ENCODE assay signal across 8 cellular contexts in genomic region chr18:26090130-26091046, GRCh38. TPM values are rescaled to one million over a fixed set of nuclear protein-coding genes. Genes with fewer than 3 reads are reported as not detected.
DNase-seq lines count a peak whose midpoint lies in the region; ATAC-seq and TF ChIP-seq lines count a peak whose summit lies in the region.

TSS of gene SS18 (minus strand) at chr18:26090613. CDS start at chr18:26090569, 44 bp downstream.

- peaks cover 3% of the 10 kb centered on the region for H3K27me3 Mint-ChIP-seq in nephron progenitor cell (ENCODE audit: low read depth, poor library complexity)
- H3K27me3 Mint-ChIP-seq in stimulated activated naive CD8-positive, alpha-beta T cell treated with anti-CD3 and anti-CD28 coated beads, Interleukin-15, amount 100 ng/mL, for 72 hours: no peaks in the 10 kb centered on the region

- peaks cover 16% of the 10 kb centered on the region for H3K36me3 Mint-ChIP-seq in nephron progenitor cell (ENCODE audit: low read depth)

- DNase-seq in EL (peak; percentile 95), H4 (ENCODE audit: low spot score) (peak; percentile 90), LoVo (ENCODE audit: low spot score) (peak; percentile 91), SHP77 (lab: John Stamatoyannopoulos, UW) (peak; percentile 86 to 92), fibroblast of the aortic adventitia (ENCODE audit: low read depth) (peak; percentile 93), nephron progenitor cell (peak; percentile 92)
- peak; percentile 96 for DNase-seq in activated effector memory CD4-positive, alpha-beta T cell treated with anti-CD3 and anti-CD28 coated beads, Interleukin-2, amount 50 U/mL, for 16 hours
- DNase-seq in stimulated activated naive CD8-positive, alpha-beta T cell treated with anti-CD3 and anti-CD28 coated beads, Interleukin-15, amount 100 ng/mL, for 72 hours: peak; percentile 90 to 95

- TF ChIP-seq CTCF in fibroblast of the aortic adventitia (IDR thresholded peaks at IDR 0.05; ENCODE audit: insufficient read depth, low read length) (no peak), nephron progenitor cell (IDR thresholded peaks at IDR 0.05) (no peak)

- peak; percentile 87 for ATAC-seq in stimulated activated naive CD8-positive, alpha-beta T cell treated with anti-CD3 and anti-CD28 coated beads, Interleukin-15, amount 100 ng/mL, for 72 hours

- peak within 1 kb of the TSS; percentile 99 for H3K27ac Mint-ChIP-seq in nephron progenitor cell
- peak within 1 kb of the TSS; percentile 97 to 99 for H3K27ac Mint-ChIP-seq in stimulated activated naive CD8-positive, alpha-beta T cell treated with anti-CD3 and anti-CD28 coated beads, Interleukin-15, amount 100 ng/mL, for 72 hours

- peaks cover 33% of the 10 kb centered on the region for H3K4me1 Mint-ChIP-seq in nephron progenitor cell
- peaks cover 29% of the 10 kb centered on the region for H3K4me1 Mint-ChIP-seq in stimulated activated naive CD8-positive, alpha-beta T cell treated with anti-CD3 and anti-CD28 coated beads, Interleukin-15, amount 100 ng/mL, for 72 hours

- peak within 1 kb of the TSS; percentile 89 for H3K4me3 ChIP-seq in fibroblast of the aortic adventitia (ENCODE audit: low read depth, low read length)

- peak within 1 kb of the TSS; percentile 97 for H3K4me3 Mint-ChIP-seq in nephron progenitor cell
- H3K4me3 Mint-ChIP-seq in stimulated activated naive CD8-positive, alpha-beta T cell treated with anti-CD3 and anti-CD28 coated beads, Interleukin-15, amount 100 ng/mL, for 72 hours: peak within 1 kb of the TSS; percentile 87 to 93

- H3K9me3 Mint-ChIP-seq in nephron progenitor cell: no peaks in the 10 kb centered on the region
- H3K9me3 Mint-ChIP-seq in stimulated activated naive CD8-positive, alpha-beta T cell treated with anti-CD3 and anti-CD28 coated beads, Interleukin-15, amount 100 ng/mL, for 72 hours: no peaks in the 10 kb centered on the region

RNA-seq across cellular contexts. Expression of gene SS18, which starts in this region (rescaled TPM):
- total RNA-seq in H4 (2014; rRNA removed; shearing (Covaris generic)): 80.7 and 92.0 TPM in 2 replicates
- 22.2 and 103 TPM in 2 replicates for total RNA-seq in fibroblast of the aortic adventitia (ENCODE audit: low replicate concordance)

Comparison
In these comparisons a context has a peak if more than half of its experiments do, and no peak if none do; other contexts are left out.
1. Peak in every context shown above with its lines: DNase-seq, ATAC-seq and H3K4me3 ChIP-seq.